In genomic region chr9:110129460-110129859, GRCh38 we compare ENCODE assay signal across 9 cellular contexts.
DNase-seq lines count a peak whose midpoint lies in the region; ATAC-seq and TF ChIP-seq lines count a peak whose summit lies in the region.
"Had no signal": no experiment of that assay in that cellular context is flagged by ENCODE, and none has a peak within 500 bp of the region (broad histone marks: within the 10 kb centered on the region; RNA-seq: fewer than 3 reads in every experiment).

No MANE protein-coding gene starts in this region.

- peaks cover 97% of the 10 kb centered on the region for H3K4me1 Mint-ChIP-seq in stimulated activated memory B cell treated with anti-CD40 and anti-IgM and Interleukin-4, amounts not matched to agents 10 μg/mL and 1 μg/mL and 100 μg/mL, for 72 hours

- no peak overlapping the region for H3K4me3 ChIP-seq in brain microvascular endothelial cell (ENCODE audit: low read depth, low read length)
- H3K4me3 ChIP-seq: breast epithelium had no signal

- peak overlapping the region; percentile 87 for H3K27ac ChIP-seq in brain microvascular endothelial cell
- no peak overlapping the region for H3K27ac ChIP-seq in substantia nigra (ENCODE audit: low read depth, low read length, poor library complexity, severe bottlenecking)

- DNase-seq in brain microvascular endothelial cell (no peak), substantia nigra (lab: John Stamatoyannopoulos, UW) (no peak), T-helper 1 cell (no peak), NCI-H1694 treated with DMSO at 0.1 percent for 48 hours (lab: John Stamatoyannopoulos, UW) (no peak), kidney glomerular epithelial cell (lab: John Stamatoyannopoulos, UW) (no peak)

- peak; percentile 9 for ATAC-seq in GM19324 (IDR thresholded peaks at IDR 0.05; ENCODE audit: low FRiP score, unreplicated experiment)
- ATAC-seq in HG02973 (IDR thresholded peaks at IDR 0.05; ENCODE audit: unreplicated experiment), result peak; percentile 23
- ATAC-seq in stimulated activated memory B cell treated with anti-CD40 and anti-IgM and Interleukin-4, amounts not matched to agents 10 μg/mL and 1 μg/mL and 100 μg/mL, for 72 hours, result no peak

- in situ Hi-C loops in brain microvascular endothelial cell (cut with HindIII; ENCODE audit: low pct_ligation_motif_present, low sequenced_read_pairs), result no loop called here

- H3K36me3 Mint-ChIP-seq in stimulated activated memory B cell treated with anti-CD40 and anti-IgM and Interleukin-4, amounts not matched to agents 10 μg/mL and 1 μg/mL and 100 μg/mL, for 72 hours, result peaks cover 75% of the 10 kb centered on the region

- H3K27me3 ChIP-seq in brain microvascular endothelial cell (replicated peaks), result no peaks in the 10 kb centered on the region
- H3K27me3 ChIP-seq: breast epithelium had no signal

- peak overlapping the region; percentile 82 for H3K27ac Mint-ChIP-seq in stimulated activated memory B cell treated with anti-CD40 and anti-IgM and Interleukin-4, amounts not matched to agents 10 μg/mL and 1 μg/mL and 100 μg/mL, for 72 hours

- H3K27me3 Mint-ChIP-seq in stimulated activated memory B cell treated with anti-CD40 and anti-IgM and Interleukin-4, amounts not matched to agents 10 μg/mL and 1 μg/mL and 100 μg/mL, for 72 hours, result no peaks in the 10 kb centered on the region

- H3K36me3 ChIP-seq in brain microvascular endothelial cell (replicated peaks), result peaks cover 3% of the 10 kb centered on the region
- H3K36me3 ChIP-seq: breast epithelium had no signal

- H3K4me3 Mint-ChIP-seq in stimulated activated memory B cell treated with anti-CD40 and anti-IgM and Interleukin-4, amounts not matched to agents 10 μg/mL and 1 μg/mL and 100 μg/mL, for 72 hours, result peak overlapping the region; percentile 59

- H3K9me3 Mint-ChIP-seq in stimulated activated memory B cell treated with anti-CD40 and anti-IgM and Interleukin-4, amounts not matched to agents 10 μg/mL and 1 μg/mL and 100 μg/mL, for 72 hours, result no peaks in the 10 kb centered on the region

- no peak for TF ChIP-seq CTCF in brain microvascular endothelial cell (IDR thresholded peaks at IDR 0.05; ENCODE audit: low read depth, low read length, missing control alignments)
